10 cellular contexts compared by ENCODE assay signal in the genomic region with DNA sequence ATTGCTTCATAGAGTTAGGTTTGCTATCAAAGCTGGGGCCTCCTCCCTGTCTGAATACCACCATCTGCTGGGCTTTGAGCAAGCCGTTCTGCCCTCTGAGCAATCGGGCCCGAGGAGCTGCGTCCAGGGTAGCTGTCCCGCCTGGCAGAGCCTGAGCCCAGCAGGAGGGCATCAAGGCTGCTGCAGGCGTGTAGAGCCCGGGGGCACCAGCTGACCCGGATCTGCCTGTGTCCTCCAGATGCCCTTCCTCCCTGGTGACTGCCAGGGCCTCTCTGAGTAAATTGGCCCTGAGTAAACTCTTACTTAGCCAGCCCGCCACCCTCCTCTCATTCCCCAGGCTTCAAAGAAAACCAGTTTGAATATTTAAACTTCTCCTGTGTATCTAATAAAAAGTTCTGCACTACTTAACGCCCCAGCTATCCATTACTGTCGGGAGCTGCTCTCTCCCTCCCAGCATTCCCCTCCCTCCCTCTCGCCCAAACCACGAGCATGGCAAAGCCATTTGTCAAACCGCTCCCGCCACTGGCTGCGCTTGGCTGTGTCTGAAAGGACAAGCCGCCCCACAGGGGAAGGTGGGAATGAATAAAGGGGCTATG. TPM values are rescaled to one million over a fixed set of nuclear protein-coding genes. Genes with fewer than 3 reads are reported as not detected.
DNase-seq lines count a peak whose midpoint lies in the region; ATAC-seq, FAIRE-seq and TF ChIP-seq lines count a peak whose summit lies in the region.
"Had no signal": no experiment of that assay in that cellular context is flagged by ENCODE, and none has a peak within 500 bp of the region (broad histone marks: within the 10 kb centered on the region; RNA-seq: fewer than 3 reads in every experiment).

No MANE protein-coding gene starts in this region.

- TF ChIP-seq CTCF in pancreas (IDR thresholded peaks at IDR 0.05), result no peak

- peak; percentile 48 for DNase-seq in Daoy (ENCODE audit: low read depth)
- peak; percentile 72 for DNase-seq in NCI-H345 (lab: John Stamatoyannopoulos, UW)
- peak; percentile 79 for DNase-seq in epidermal melanocyte (ENCODE audit: insufficient read length, low spot score)
- peak in 2 of 6 donors; percentile 18 to 77 for DNase-seq in pancreas
- DNase-seq in hepatic stellate cell (ENCODE audit: low spot score), result no peak
- no peak for DNase-seq in activated CD4-positive, CD25-positive, alpha-beta regulatory T cell (lab: John Stamatoyannopoulos, UW)
- DNase-seq in T-helper 2 cell, result no peak
- DNase-seq: upper lobe of left lung had no signal

- FAIRE-seq in pancreas (lab: Jason Lieb, UNC), result no peak

- no peaks in the 10 kb centered on the region for H3K9me3 ChIP-seq in pancreas
- H3K9me3 ChIP-seq: adrenal gland, upper lobe of left lung had no signal

- H3K27me3 ChIP-seq in pancreas, result no peaks in the 10 kb centered on the region
- H3K27me3 ChIP-seq: adrenal gland, upper lobe of left lung had no signal

- peaks cover 0 to 10% (median 0%) of the 10 kb centered on the region in 3 donors for H3K36me3 ChIP-seq in pancreas
- H3K36me3 ChIP-seq: adrenal gland had no signal

- peaks cover 0 to 4% (median 0%) of the 10 kb centered on the region in 3 donors for H3K4me1 ChIP-seq in pancreas

- ATAC-seq in pancreas (peak; percentile 46 to 73 (median 62)), HG03097 (IDR thresholded peaks at IDR 0.05; ENCODE audit: low FRiP score, unreplicated experiment) (no peak)

- H3K27ac ChIP-seq in pancreas, result peak overlapping the region in 1 of 4 donors; percentile 33
- H3K27ac ChIP-seq: upper lobe of left lung had no signal

- intact Hi-C loops in pancreas (cut with DNase I), result no loop called here

- 33 to 38% methylated on average over 17 of the region's 17 CpGs for WGBS in pancreas, 2 donors

- no peak overlapping the region for H3K4me3 ChIP-seq in pancreas
- H3K4me3 ChIP-seq: adrenal gland, upper lobe of left lung had no signal

RNA-seq across cellular contexts. Expression of gene CDK5RAP3, which starts 16.4 kb away (rescaled TPM):
- 74.2 and 93.5 TPM in 2 replicates for total RNA-seq in Daoy (2014; rRNA removed; shearing (Covaris generic))
- total RNA-seq in pancreas, result 100 to 1,000 TPM; 134 to 234 (median 165) TPM
- 1,000 to 10,000 TPM; 1,052 to 1,312 TPM for polyA plus RNA-seq in pancreas

RNA-seq across cellular contexts. Expression of gene PRR15L, which starts 29.7 kb away (rescaled TPM):
- not detected in 2 replicates for total RNA-seq in Daoy (2014; rRNA removed; shearing (Covaris generic))
- total RNA-seq in pancreas, result 10 to 100 TPM; 26.6 to 68.6 (median 42.7) TPM
- 10 to 100 TPM; 59.9 to 64.9 TPM for polyA plus RNA-seq in pancreas

RNA-seq across cellular contexts. Expression of gene PNPO, which starts 46.0 kb away (rescaled TPM):
- 18.5 and 26.9 TPM in 2 replicates for total RNA-seq in Daoy (2014; rRNA removed; shearing (Covaris generic))
- 10 to 100 TPM; 13.2 to 23.5 (median 19.6) TPM for total RNA-seq in pancreas
- polyA plus RNA-seq in pancreas, result 1 to 10 TPM; 6.5 to 7.6 TPM

RNA-seq across cellular contexts. Expression of gene COPZ2, which starts 50.3 kb away (rescaled TPM):
- total RNA-seq in Daoy (2014; rRNA removed; shearing (Covaris generic)), result 0.57 and 5.5 TPM in 2 replicates
- 10 to 100 TPM in 2 of 6 donors, 1 to 10 TPM in 4; 6.3 to 10.8 (median 8.6) TPM for total RNA-seq in pancreas
- polyA plus RNA-seq in pancreas, result 1 to 10 TPM; 9.7 to 9.8 TPM

Comparison
In these comparisons a context has a peak if more than half of its experiments do, and no peak if none do; other contexts are left out.
1. DNase-seq: peak in Daoy (single experiment), NCI-H345 (single experiment) and epidermal melanocyte (single experiment); none in hepatic stellate cell (single experiment), activated CD4-positive, CD25-positive, alpha-beta regulatory T cell (0 of 4) and T-helper 2 cell (0 of 5).
2. RNA of gene PRR15L, which starts 29.7 kb away (total RNA-seq): 26.6 to 68.6 TPM in pancreas; not detected in Daoy; every median in the first group is over 10 times any median in the second.